ENCODE assay signal across 5 cellular contexts in genomic region chr4:24033626-24034025, GRCh38.
"Had no signal": no experiment of that assay in that cellular context is flagged by ENCODE, and none has a peak within 500 bp of the region (broad histone marks: within the 10 kb centered on the region; RNA-seq: fewer than 3 reads in every experiment).

No MANE protein-coding gene starts in this region.

- H3K36me3 Mint-ChIP-seq: IgD-negative memory B cell had no signal

- H3K4me3 ChIP-seq: GM23248 had no signal

- H3K4me1 Mint-ChIP-seq: IgD-negative memory B cell had no signal

- H3K9ac ChIP-seq: GM23248 had no signal

- H3K27me3 Mint-ChIP-seq: IgD-negative memory B cell had no signal

- H3K27ac Mint-ChIP-seq: H9, IgD-negative memory B cell had no signal

- H3K27ac ChIP-seq: GM23248 had no signal

- H3K9me3 Mint-ChIP-seq: H9 had no signal

- H2AFZ ChIP-seq: GM23248 had no signal

- DNase-seq: GM23248, H9, HCEC 1CT, KBM-7 had no signal

- H3K4me3 Mint-ChIP-seq: H9, IgD-negative memory B cell had no signal
